ENCODE assay signal across 23 cellular contexts in genomic region chr5:125162714-125163113, GRCh38.
"Had no signal": no experiment of that assay in that cellular context is flagged by ENCODE, and none has a peak within 500 bp of the region (broad histone marks: within the 10 kb centered on the region; RNA-seq: fewer than 3 reads in every experiment).

No MANE protein-coding gene starts in this region.

- H3K27ac ChIP-seq: colonic mucosa, coronary artery, dorsolateral prefrontal cortex, epithelial cell of prostate, esophagus muscularis mucosa, esophagus squamous epithelium, foreskin keratinocyte, gastrocnemius medialis, gastroesophageal sphincter, heart left ventricle, heart right ventricle had no signal

- H3K9me3 ChIP-seq: colonic mucosa had no signal

- H3K36me3 ChIP-seq: colonic mucosa, esophagus muscularis mucosa, esophagus squamous epithelium, gastrocnemius medialis, gastroesophageal sphincter, heart left ventricle, heart right ventricle had no signal

- H3K4me1 ChIP-seq: colonic mucosa, esophagus muscularis mucosa, esophagus squamous epithelium, foreskin keratinocyte, gastrocnemius medialis, gastroesophageal sphincter, heart left ventricle, heart right ventricle had no signal

- H3K4me3 ChIP-seq: colonic mucosa, coronary artery, dorsolateral prefrontal cortex, esophagus muscularis mucosa, esophagus squamous epithelium, gastrocnemius medialis, gastroesophageal sphincter, heart left ventricle, heart right ventricle had no signal

- DNase-seq: colonic mucosa; cortex of kidney; dermis blood vessel endothelial cell; dorsolateral prefrontal cortex; effector CD4-positive, alpha-beta T cell; effector CD8-positive, alpha-beta T cell; effector memory CD4-positive, alpha-beta T cell; effector memory CD8-positive, alpha-beta T cell; endodermal cell; erythroblast; esophagus squamous epithelium; foreskin fibroblast; foreskin keratinocyte; foreskin melanocyte; gastrocnemius medialis; glutamatergic neuron; head of caudate nucleus; heart left ventricle; heart right ventricle had no signal
